In the genomic region with DNA sequence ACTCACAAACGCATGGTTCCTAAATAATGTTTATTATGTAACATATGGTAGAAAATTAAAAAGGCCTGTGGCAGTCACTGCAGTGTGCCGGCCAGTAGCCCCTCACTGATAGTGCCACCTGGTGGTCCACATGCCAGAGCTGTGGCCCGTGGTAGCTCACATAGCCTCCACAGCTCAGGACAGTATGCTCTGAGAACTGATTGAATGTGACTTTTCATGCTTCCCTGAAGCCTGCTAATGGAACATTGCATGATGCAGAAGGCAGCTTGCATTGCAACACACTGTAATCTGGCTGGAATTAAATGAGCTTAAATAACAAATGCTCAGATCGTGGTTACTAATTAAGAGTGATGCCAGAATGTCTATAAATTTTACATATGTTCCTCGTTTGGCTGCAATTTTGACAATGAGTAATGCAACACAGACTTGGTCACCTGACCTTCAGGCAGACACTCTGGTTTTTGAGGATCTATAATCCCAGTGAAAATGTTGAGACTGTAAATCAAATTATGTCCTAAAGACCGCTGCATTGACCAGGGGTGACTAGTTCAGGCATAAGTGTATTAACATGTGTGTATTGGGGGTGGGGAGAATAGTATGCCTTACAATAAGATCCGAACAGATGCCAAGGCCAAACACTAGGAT, we compare ENCODE assay signal across 10 cellular contexts.
DNase-seq lines count a peak whose midpoint lies in the region; ATAC-seq and TF ChIP-seq lines count a peak whose summit lies in the region.
"Had no signal": no experiment of that assay in that cellular context is flagged by ENCODE, and none has a peak within 500 bp of the region (broad histone marks: within the 10 kb centered on the region; RNA-seq: fewer than 3 reads in every experiment).

No MANE protein-coding gene starts in this region.

- no peak overlapping the region for H2AFZ ChIP-seq in osteoblast (ENCODE audit: low read length)

- peaks cover 1% of the 10 kb centered on the region for H3K4me1 ChIP-seq in osteoblast (ENCODE audit: insufficient read depth, low read length)

- H3K27ac ChIP-seq in osteoblast (ENCODE audit: low read depth, low read length), result no peak overlapping the region

- no peaks in the 10 kb centered on the region for H4K20me1 ChIP-seq in osteoblast (ENCODE audit: insufficient read depth, low read length)

- H3K27me3 ChIP-seq in osteoblast (ENCODE audit: insufficient read depth, low read length), result no peaks in the 10 kb centered on the region

- no peaks in the 10 kb centered on the region for H3K36me3 ChIP-seq in osteoblast (ENCODE audit: insufficient read depth, low read length)

- no peak for ATAC-seq in GM21360 (IDR thresholded peaks at IDR 0.05; ENCODE audit: unreplicated experiment)
- ATAC-seq: stimulated activated memory B cell treated with anti-CD40 and anti-IgM and Interleukin-4, amounts not matched to agents 10 μg/mL and 1 μg/mL and 100 μg/mL, for 72 hours had no signal

- no peaks in the 10 kb centered on the region for H3K9me3 ChIP-seq in osteoblast (ENCODE audit: low read depth, low read length)

- H3K4me2 ChIP-seq in osteoblast (ENCODE audit: insufficient read depth, low read length), result no peak overlapping the region

- TF ChIP-seq CTCF in cardiac fibroblast (IDR thresholded peaks at IDR 0.05; ENCODE audit: low read depth, low read length) (peak; percentile 29), osteoblast (IDR thresholded peaks at IDR 0.05; ENCODE audit: extremely low read depth, low read depth, low read length) (peak; percentile 44)

- DNase-seq in DMS53 (lab: John Stamatoyannopoulos, UW) (peak; percentile 4), DMS53 treated with DMSO at 0.1 percent for 48 hours (lab: John Stamatoyannopoulos, UW; ENCODE audit: unreplicated experiment) (no peak), M059J (ENCODE audit: low read depth) (peak; percentile 60), cardiac fibroblast (ENCODE audit: low read depth in 2 of 2) (peak; percentile 53), osteoblast (ENCODE audit: insufficient read length, low spot score, missing footprints) (peak; percentile 11), islet precursor cell (no peak)
- no peak for DNase-seq in activated CD4-positive, alpha-beta T cell treated with anti-CD3 and anti-CD28 coated beads, Interleukin-2, amount 50 U/mL, for 1 hour
- DNase-seq: SHP77 had no signal

- H3K4me3 ChIP-seq in cardiac fibroblast (replicated peaks in 1 of 2; ENCODE audit: low read depth in 2 of 2, low read length in 2 of 2), result no peak overlapping the region
- no peak overlapping the region for H3K4me3 ChIP-seq in osteoblast (ENCODE audit: insufficient read depth, low read length)

- H3K79me2 ChIP-seq in osteoblast (ENCODE audit: insufficient read depth, low read length), result no peaks in the 10 kb centered on the region

Comparison
In these comparisons a context has a peak if more than half of its experiments do, and no peak if none do; other contexts are left out.
1. DNase-seq: peak in DMS53 (single experiment), M059J (single experiment), cardiac fibroblast (2 of 2) and osteoblast (single experiment); none in DMS53 treated with DMSO at 0.1 percent for 48 hours (single experiment), islet precursor cell (single experiment) and activated CD4-positive, alpha-beta T cell treated with anti-CD3 and anti-CD28 coated beads, Interleukin-2, amount 50 U/mL, for 1 hour (single experiment).